Comparison of ENCODE assay signal across 8 cellular contexts in genomic region chr7:76445577-76446008, GRCh38. TPM values are rescaled to one million over a fixed set of nuclear protein-coding genes. Genes with fewer than 3 reads are reported as not detected.
DNase-seq lines count a peak whose midpoint lies in the region; ATAC-seq and TF ChIP-seq lines count a peak whose summit lies in the region.
"Not testable (repeated sequence)": the region's sequence is repeated elsewhere in the genome, so short reads cannot be mapped to it uniquely, and the experiment has no call there.

No MANE protein-coding gene starts in this region.

- H3K27ac ChIP-seq in KOPT-K1 (ENCODE audit: low read depth, low read length, poor library complexity, severe bottlenecking), result peak overlapping the region; percentile 49
- H3K27ac ChIP-seq in right atrium auricular region, result peak overlapping the region; percentile 46 to 56

- CTCF ChIA-PET in BJ (lab: Yijun Ruan, JAX), result not testable (repeated sequence)

- not testable (repeated sequence) for H3K36me3 ChIP-seq in BJ (ENCODE audit: control insufficient read depth, insufficient read depth, low read length); KOPT-K1 (ENCODE audit: insufficient read depth, low read length); right atrium auricular region

- in situ Hi-C loops in SK-MEL-5 (cut with HindIII; ENCODE audit: low pct_unique_long_range_greater_than_20kb, low sequenced_read_pairs), result not testable (repeated sequence)

- not testable (repeated sequence) for H3K9me3 ChIP-seq in KOPT-K1 (ENCODE audit: insufficient read depth, low read length, poor library complexity, severe bottlenecking); right atrium auricular region

- H3K27me3 ChIP-seq in BJ (ENCODE audit: control insufficient read depth, insufficient read depth, low read length); right atrium auricular region: not testable (repeated sequence)

- H3K4me1 ChIP-seq in right atrium auricular region, result not testable (repeated sequence)

- POLR2A ChIA-PET in BJ (lab: Charles Lee), result not testable (repeated sequence)

- ATAC-seq in GM19023 (IDR thresholded peaks at IDR 0.05; ENCODE audit: unreplicated experiment) (peak; percentile 88), HG02870 (IDR thresholded peaks at IDR 0.05; ENCODE audit: unreplicated experiment) (peak; percentile 83)

- DNase-seq in BJ (ENCODE audit: low read depth), result peak; percentile 30
- peak; percentile 52 for DNase-seq in SK-MEL-5 (ENCODE audit: low read depth, low spot score)
- DNase-seq in astrocyte of the hippocampus (ENCODE audit: low read depth, low spot score), result peak; percentile 36
- DNase-seq in right atrium auricular region (ENCODE audit: low spot score), result peak; percentile 70
- peak; percentile 66 for DNase-seq in renal cortical epithelial cell (ENCODE audit: low read depth)

- H3K4me3 ChIP-seq in BJ (ENCODE audit: low read depth, low read length); right atrium auricular region: not testable (repeated sequence)

- TF ChIP-seq CTCF in BJ (IDR thresholded peaks at IDR 0.05; ENCODE audit: insufficient read depth, low read depth, low read length); right atrium auricular region (IDR thresholded peaks at IDR 0.05): not testable (repeated sequence)

RNA-seq across cellular contexts. Expression of gene DTX2, which starts 15.9 kb away (rescaled TPM):
- polyA plus RNA-seq in BJ (2011; rRNA removed), result 2.0 and 3.3 TPM in 2 replicates
- 9.2 and 11.0 TPM in 2 replicates for polyA minus RNA-seq in BJ (2011; rRNA and poly(A)+ RNA removed)
- 11.9 and 12.8 TPM in 2 replicates for total RNA-seq in SK-MEL-5 (2014; rRNA removed; shearing (Covaris generic))
- polyA plus RNA-seq in SK-MEL-5 (2015; cell fraction: cytosol; rRNA removed), result 49.2 and 61.8 TPM in 2 replicates
- polyA plus RNA-seq in SK-MEL-5 (2015; cell fraction: nucleus; rRNA removed), result 67.7 and 69.1 TPM in 2 replicates
- 10 to 100 TPM in 1 of 2 donors, 1 to 10 TPM in 1; 7.9 to 18.9 TPM for total RNA-seq in right atrium auricular region
- total RNA-seq in renal cortical epithelial cell, result 10.2 and 10.6 TPM in 2 replicates

RNA-seq across cellular contexts. Expression of gene ZP3, which starts 20.8 kb away (rescaled TPM):
- polyA plus RNA-seq in BJ (2011; rRNA removed), result 1.6 and 2.5 TPM in 2 replicates
- 6.8 and 7.1 TPM in 2 replicates for polyA minus RNA-seq in BJ (2011; rRNA and poly(A)+ RNA removed)
- 5.0 and 6.6 TPM in 2 replicates for total RNA-seq in SK-MEL-5 (2014; rRNA removed; shearing (Covaris generic))
- polyA plus RNA-seq in SK-MEL-5 (2015; cell fraction: cytosol; rRNA removed), result 3.8 and 6.2 TPM in 2 replicates
- 0.58 and 2.0 TPM in 2 replicates for polyA plus RNA-seq in SK-MEL-5 (2015; cell fraction: nucleus; rRNA removed)
- 1 to 10 TPM; 2.4 to 3.4 TPM for total RNA-seq in right atrium auricular region
- total RNA-seq in renal cortical epithelial cell, result 3.4 and 5.0 TPM in 2 replicates

RNA-seq across cellular contexts. Expression of gene SSC4D, which starts 36.1 kb away (rescaled TPM):
- polyA plus RNA-seq in BJ (2011; rRNA removed), result 0.71 and 0.92 TPM in 2 replicates
- 0.24 and 0.46 TPM in 2 replicates for polyA minus RNA-seq in BJ (2011; rRNA and poly(A)+ RNA removed)
- total RNA-seq in SK-MEL-5 (2014; rRNA removed; shearing (Covaris generic)), result 0.59 and 0.77 TPM in 2 replicates
- polyA plus RNA-seq in SK-MEL-5 (2015; cell fraction: cytosol; rRNA removed), result 0.61 and 0.86 TPM in 2 replicates
- polyA plus RNA-seq in SK-MEL-5 (2015; cell fraction: nucleus; rRNA removed), result 0.16 TPM in 1 of 2 replicates, not detected in the other
- total RNA-seq in right atrium auricular region (under 1 TPM; 0.35 to 0.37 TPM), renal cortical epithelial cell (7.1 and 34.5 TPM in 2 replicates)
